Comparison of ENCODE assay signal across 1 cellular context in the genomic region with DNA sequence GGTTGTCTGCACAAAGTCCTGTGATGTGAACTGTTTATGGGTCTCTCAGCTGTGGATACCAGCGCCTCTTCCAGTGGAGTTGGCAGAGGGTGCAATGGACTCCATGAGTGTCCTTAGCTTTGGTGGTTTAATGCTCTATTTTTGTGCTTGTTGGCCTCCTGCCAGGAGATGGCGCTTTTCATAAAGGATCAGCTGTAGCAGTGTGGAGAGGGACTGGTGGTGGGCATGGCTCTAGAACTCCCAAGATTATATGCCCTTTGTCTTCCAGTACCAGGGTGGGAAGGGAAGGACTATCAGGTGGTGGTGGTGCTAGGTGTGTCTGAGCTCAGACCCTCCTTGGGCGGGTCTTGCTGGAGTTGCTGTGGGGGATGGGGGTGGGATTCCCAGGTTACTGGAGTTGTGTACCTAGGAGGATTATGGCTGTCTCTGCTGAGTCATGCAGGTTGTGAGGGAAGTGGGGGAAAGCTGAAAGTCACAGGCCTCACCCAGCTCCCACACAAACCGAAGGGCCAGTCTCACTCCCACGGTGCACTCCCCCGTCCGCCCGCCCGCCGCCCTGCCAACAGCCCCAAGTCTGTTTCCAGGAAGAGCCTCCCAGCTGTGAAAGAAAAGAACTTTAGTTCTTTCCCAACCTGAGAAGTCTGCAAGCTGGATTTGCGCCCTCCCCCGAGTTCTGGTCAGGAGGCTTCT.
TF ChIP-seq lines count a peak whose summit lies in the region.

No MANE protein-coding gene starts in this region.

TF ChIP-seq in K562, 482 proteins besides CTCF, POLR2A, EP300 and RAD21 (continued from another document and continues in another):
- TF ChIP-seq, protein P1, sequence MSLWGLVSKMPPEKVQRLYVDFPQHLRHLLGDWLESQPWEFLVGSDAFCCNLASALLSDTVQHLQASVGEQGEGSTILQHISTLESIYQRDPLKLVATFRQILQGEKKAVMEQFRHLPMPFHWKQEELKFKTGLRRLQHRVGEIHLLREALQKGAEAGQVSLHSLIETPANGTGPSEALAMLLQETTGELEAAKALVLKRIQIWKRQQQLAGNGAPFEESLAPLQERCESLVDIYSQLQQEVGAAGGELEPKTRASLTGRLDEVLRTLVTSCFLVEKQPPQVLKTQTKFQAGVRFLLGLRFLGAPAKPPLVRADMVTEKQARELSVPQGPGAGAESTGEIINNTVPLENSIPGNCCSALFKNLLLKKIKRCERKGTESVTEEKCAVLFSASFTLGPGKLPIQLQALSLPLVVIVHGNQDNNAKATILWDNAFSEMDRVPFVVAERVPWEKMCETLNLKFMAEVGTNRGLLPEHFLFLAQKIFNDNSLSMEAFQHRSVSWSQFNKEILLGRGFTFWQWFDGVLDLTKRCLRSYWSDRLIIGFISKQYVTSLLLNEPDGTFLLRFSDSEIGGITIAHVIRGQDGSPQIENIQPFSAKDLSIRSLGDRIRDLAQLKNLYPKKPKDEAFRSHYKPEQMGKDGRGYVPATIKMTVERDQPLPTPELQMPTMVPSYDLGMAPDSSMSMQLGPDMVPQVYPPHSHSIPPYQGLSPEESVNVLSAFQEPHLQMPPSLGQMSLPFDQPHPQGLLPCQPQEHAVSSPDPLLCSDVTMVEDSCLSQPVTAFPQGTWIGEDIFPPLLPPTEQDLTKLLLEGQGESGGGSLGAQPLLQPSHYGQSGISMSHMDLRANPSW (CRISPR knock-in tag; IDR thresholded peaks at IDR 0.05): no peak
- TF ChIP-seq EZH2 (IDR thresholded peaks at IDR 0.05; ENCODE audit: borderline replicate concordance, low read depth, low read length): no peak
- no peak for TF ChIP-seq ZKSCAN3 (CRISPR knock-in tag; IDR thresholded peaks at IDR 0.05)
- no peak for TF ChIP-seq KHSRP (IDR thresholded peaks at IDR 0.05)
- no peak for TF ChIP-seq ASH1L (IDR thresholded peaks at IDR 0.05; ENCODE audit: borderline replicate concordance, low read depth, partially characterized antibody)
- TF ChIP-seq GABPA (tag; conservative IDR thresholded peaks at IDR 0.05; ENCODE audit: low read depth): 0 out of 2 replicates have a peak, but pooled peaks have one; percentile 19
- TF ChIP-seq MED1 (CRISPR knock-in tag; IDR thresholded peaks at IDR 0.05; ENCODE audit: borderline replicate concordance): no peak
- TF ChIP-seq SAFB (IDR thresholded peaks at IDR 0.05; ENCODE audit: borderline replicate concordance, low read depth, low read length): no peak
- no peak for TF ChIP-seq ZNF224 (CRISPR knock-in tag; IDR thresholded peaks at IDR 0.05)
- TF ChIP-seq, protein P2, sequence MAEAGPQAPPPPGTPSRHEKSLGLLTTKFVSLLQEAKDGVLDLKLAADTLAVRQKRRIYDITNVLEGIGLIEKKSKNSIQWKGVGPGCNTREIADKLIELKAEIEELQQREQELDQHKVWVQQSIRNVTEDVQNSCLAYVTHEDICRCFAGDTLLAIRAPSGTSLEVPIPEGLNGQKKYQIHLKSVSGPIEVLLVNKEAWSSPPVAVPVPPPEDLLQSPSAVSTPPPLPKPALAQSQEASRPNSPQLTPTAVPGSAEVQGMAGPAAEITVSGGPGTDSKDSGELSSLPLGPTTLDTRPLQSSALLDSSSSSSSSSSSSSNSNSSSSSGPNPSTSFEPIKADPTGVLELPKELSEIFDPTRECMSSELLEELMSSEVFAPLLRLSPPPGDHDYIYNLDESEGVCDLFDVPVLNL (CRISPR knock-in tag; IDR thresholded peaks at IDR 0.05; ENCODE audit: low read depth): no peak
- TF ChIP-seq GTF2F1 (IDR thresholded peaks at IDR 0.05; ENCODE audit: low read depth, low read length): no peak
- TF ChIP-seq TRIM28 (IDR thresholded peaks at IDR 0.05): no peak
- no peak for TF ChIP-seq HIVEP1 (CRISPR knock-in tag; IDR thresholded peaks at IDR 0.05)
- TF ChIP-seq HMG20B (CRISPR knock-in tag; IDR thresholded peaks at IDR 0.05): no peak
- TF ChIP-seq OTX1 (CRISPR knock-in tag; IDR thresholded peaks at IDR 0.05): no peak
- TF ChIP-seq RHOXF2B (CRISPR knock-in tag; conservative IDR thresholded peaks at IDR 0.05): no peak
- TF ChIP-seq, protein P3, sequence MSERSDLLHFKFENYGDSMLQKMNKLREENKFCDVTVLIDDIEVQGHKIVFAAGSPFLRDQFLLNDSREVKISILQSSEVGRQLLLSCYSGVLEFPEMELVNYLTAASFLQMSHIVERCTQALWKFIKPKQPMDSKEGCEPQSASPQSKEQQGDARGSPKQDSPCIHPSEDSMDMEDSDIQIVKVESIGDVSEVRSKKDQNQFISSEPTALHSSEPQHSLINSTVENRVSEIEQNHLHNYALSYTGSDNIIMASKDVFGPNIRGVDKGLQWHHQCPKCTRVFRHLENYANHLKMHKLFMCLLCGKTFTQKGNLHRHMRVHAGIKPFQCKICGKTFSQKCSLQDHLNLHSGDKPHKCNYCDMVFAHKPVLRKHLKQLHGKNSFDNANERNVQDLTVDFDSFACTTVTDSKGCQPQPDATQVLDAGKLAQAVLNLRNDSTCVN (CRISPR knock-in tag; IDR thresholded peaks at IDR 0.05): no peak
- no peak for TF ChIP-seq ZNF408 (CRISPR knock-in tag; IDR thresholded peaks at IDR 0.05; ENCODE audit: low read depth)
- no peak for TF ChIP-seq ERF (CRISPR knock-in tag; IDR thresholded peaks at IDR 0.05)
- TF ChIP-seq CREM (IDR thresholded peaks at IDR 0.05; ENCODE audit: low read depth): no peak
- no peak for TF ChIP-seq MTF1 (CRISPR knock-in tag; IDR thresholded peaks at IDR 0.05; ENCODE audit: borderline replicate concordance)
- no peak for TF ChIP-seq CHD2 (IDR thresholded peaks at IDR 0.05; ENCODE audit: low read depth, low read length)
- 0 out of 2 replicates have a peak, but pooled peaks have one; percentile 32 for TF ChIP-seq ZEB2 (IDR thresholded peaks at IDR 0.05)
- TF ChIP-seq TGIF2 (CRISPR knock-in tag; IDR thresholded peaks at IDR 0.05): no peak
- no peak for TF ChIP-seq POU5F1 (IDR thresholded peaks at IDR 0.05; ENCODE audit: borderline replicate concordance, low read depth, low read length, partially characterized antibody)
- TF ChIP-seq CC2D1A (IDR thresholded peaks at IDR 0.05): peak; percentile 38; the same call in 1 of the 2 replicates
- no peak for TF ChIP-seq ARNT (IDR thresholded peaks at IDR 0.05)
- TF ChIP-seq, protein P4, sequence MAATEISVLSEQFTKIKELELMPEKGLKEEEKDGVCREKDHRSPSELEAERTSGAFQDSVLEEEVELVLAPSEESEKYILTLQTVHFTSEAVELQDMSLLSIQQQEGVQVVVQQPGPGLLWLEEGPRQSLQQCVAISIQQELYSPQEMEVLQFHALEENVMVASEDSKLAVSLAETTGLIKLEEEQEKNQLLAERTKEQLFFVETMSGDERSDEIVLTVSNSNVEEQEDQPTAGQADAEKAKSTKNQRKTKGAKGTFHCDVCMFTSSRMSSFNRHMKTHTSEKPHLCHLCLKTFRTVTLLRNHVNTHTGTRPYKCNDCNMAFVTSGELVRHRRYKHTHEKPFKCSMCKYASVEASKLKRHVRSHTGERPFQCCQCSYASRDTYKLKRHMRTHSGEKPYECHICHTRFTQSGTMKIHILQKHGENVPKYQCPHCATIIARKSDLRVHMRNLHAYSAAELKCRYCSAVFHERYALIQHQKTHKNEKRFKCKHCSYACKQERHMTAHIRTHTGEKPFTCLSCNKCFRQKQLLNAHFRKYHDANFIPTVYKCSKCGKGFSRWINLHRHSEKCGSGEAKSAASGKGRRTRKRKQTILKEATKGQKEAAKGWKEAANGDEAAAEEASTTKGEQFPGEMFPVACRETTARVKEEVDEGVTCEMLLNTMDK (IDR thresholded peaks at IDR 0.05; ENCODE audit: borderline replicate concordance, insufficient read depth, low read depth, low read length, poor library complexity, severe bottlenecking): no peak
- TF ChIP-seq, protein P5, sequence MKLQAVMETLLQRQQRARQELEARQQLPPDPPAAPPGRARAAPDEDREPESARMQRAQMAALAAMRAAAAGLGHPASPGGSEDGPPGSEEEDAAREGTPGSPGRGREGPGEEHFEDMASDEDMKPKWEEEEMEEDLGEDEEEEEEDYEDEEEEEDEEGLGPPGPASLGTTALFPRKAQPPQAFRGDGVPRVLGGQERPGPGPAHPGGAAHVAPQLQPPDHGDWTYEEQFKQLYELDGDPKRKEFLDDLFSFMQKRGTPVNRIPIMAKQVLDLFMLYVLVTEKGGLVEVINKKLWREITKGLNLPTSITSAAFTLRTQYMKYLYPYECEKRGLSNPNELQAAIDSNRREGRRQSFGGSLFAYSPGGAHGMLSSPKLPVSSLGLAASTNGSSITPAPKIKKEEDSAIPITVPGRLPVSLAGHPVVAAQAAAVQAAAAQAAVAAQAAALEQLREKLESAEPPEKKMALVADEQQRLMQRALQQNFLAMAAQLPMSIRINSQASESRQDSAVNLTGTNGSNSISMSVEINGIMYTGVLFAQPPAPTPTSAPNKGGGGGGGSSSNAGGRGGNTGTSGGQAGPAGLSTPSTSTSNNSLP (IDR thresholded peaks at IDR 0.05; ENCODE audit: borderline replicate concordance, low read depth, low read length): no peak
- no peak for TF ChIP-seq RBM22 (IDR thresholded peaks at IDR 0.05; ENCODE audit: low read depth, low read length, poor library complexity, severe bottlenecking)
- TF ChIP-seq, protein P6, sequence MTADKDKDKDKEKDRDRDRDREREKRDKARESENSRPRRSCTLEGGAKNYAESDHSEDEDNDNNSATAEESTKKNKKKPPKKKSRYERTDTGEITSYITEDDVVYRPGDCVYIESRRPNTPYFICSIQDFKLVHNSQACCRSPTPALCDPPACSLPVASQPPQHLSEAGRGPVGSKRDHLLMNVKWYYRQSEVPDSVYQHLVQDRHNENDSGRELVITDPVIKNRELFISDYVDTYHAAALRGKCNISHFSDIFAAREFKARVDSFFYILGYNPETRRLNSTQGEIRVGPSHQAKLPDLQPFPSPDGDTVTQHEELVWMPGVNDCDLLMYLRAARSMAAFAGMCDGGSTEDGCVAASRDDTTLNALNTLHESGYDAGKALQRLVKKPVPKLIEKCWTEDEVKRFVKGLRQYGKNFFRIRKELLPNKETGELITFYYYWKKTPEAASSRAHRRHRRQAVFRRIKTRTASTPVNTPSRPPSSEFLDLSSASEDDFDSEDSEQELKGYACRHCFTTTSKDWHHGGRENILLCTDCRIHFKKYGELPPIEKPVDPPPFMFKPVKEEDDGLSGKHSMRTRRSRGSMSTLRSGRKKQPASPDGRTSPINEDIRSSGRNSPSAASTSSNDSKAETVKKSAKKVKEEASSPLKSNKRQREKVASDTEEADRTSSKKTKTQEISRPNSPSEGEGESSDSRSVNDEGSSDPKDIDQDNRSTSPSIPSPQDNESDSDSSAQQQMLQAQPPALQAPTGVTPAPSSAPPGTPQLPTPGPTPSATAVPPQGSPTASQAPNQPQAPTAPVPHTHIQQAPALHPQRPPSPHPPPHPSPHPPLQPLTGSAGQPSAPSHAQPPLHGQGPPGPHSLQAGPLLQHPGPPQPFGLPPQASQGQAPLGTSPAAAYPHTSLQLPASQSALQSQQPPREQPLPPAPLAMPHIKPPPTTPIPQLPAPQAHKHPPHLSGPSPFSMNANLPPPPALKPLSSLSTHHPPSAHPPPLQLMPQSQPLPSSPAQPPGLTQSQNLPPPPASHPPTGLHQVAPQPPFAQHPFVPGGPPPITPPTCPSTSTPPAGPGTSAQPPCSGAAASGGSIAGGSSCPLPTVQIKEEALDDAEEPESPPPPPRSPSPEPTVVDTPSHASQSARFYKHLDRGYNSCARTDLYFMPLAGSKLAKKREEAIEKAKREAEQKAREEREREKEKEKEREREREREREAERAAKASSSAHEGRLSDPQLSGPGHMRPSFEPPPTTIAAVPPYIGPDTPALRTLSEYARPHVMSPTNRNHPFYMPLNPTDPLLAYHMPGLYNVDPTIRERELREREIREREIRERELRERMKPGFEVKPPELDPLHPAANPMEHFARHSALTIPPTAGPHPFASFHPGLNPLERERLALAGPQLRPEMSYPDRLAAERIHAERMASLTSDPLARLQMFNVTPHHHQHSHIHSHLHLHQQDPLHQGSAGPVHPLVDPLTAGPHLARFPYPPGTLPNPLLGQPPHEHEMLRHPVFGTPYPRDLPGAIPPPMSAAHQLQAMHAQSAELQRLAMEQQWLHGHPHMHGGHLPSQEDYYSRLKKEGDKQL (CRISPR knock-in tag; IDR thresholded peaks at IDR 0.05; ENCODE audit: borderline replicate concordance): no peak
- TF ChIP-seq, protein P7, sequence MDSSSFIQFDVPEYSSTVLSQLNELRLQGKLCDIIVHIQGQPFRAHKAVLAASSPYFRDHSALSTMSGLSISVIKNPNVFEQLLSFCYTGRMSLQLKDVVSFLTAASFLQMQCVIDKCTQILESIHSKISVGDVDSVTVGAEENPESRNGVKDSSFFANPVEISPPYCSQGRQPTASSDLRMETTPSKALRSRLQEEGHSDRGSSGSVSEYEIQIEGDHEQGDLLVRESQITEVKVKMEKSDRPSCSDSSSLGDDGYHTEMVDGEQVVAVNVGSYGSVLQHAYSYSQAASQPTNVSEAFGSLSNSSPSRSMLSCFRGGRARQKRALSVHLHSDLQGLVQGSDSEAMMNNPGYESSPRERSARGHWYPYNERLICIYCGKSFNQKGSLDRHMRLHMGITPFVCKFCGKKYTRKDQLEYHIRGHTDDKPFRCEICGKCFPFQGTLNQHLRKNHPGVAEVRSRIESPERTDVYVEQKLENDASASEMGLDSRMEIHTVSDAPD (CRISPR knock-in tag; IDR thresholded peaks at IDR 0.05): no peak
- TF ChIP-seq PHB (CRISPR knock-in tag; IDR thresholded peaks at IDR 0.05): no peak
- no peak for TF ChIP-seq CBFA2T2 (conservative IDR thresholded peaks at IDR 0.05)
- TF ChIP-seq HMGN3 (IDR thresholded peaks at IDR 0.05; ENCODE audit: borderline replicate concordance, extremely low read depth, insufficient read length, low read depth, low read length): no peak
- TF ChIP-seq CBFA2T3 (IDR thresholded peaks at IDR 0.05): no peak; the same call in 1 of the 2 replicates
- peak; percentile 81; the same call in 1 of the 2 replicates for TF ChIP-seq KLF16 (IDR thresholded peaks at IDR 0.05)
- TF ChIP-seq, protein P8, sequence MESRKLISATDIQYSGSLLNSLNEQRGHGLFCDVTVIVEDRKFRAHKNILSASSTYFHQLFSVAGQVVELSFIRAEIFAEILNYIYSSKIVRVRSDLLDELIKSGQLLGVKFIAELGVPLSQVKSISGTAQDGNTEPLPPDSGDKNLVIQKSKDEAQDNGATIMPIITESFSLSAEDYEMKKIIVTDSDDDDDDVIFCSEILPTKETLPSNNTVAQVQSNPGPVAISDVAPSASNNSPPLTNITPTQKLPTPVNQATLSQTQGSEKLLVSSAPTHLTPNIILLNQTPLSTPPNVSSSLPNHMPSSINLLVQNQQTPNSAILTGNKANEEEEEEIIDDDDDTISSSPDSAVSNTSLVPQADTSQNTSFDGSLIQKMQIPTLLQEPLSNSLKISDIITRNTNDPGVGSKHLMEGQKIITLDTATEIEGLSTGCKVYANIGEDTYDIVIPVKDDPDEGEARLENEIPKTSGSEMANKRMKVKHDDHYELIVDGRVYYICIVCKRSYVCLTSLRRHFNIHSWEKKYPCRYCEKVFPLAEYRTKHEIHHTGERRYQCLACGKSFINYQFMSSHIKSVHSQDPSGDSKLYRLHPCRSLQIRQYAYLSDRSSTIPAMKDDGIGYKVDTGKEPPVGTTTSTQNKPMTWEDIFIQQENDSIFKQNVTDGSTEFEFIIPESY (CRISPR knock-in tag; IDR thresholded peaks at IDR 0.05): no peak
